In genomic region chr1:61746768-61747167, GRCh38 we compare ENCODE assay signal across 13 cellular contexts. TPM values are rescaled to one million over a fixed set of nuclear protein-coding genes. Genes with fewer than 3 reads are reported as not detected.
DNase-seq lines count a peak whose midpoint lies in the region; ATAC-seq, FAIRE-seq and TF ChIP-seq lines count a peak whose summit lies in the region.
"Had no signal": no experiment of that assay in that cellular context is flagged by ENCODE, and none has a peak within 500 bp of the region (broad histone marks: within the 10 kb centered on the region; RNA-seq: fewer than 3 reads in every experiment).

No MANE protein-coding gene starts in this region.

- peak overlapping the region; percentile 36 for H3K27ac Mint-ChIP-seq in Calu3 (ENCODE audit: unreplicated experiment)
- peak overlapping the region; percentile 83 to 95 (median 88) for H3K27ac Mint-ChIP-seq in nephron
- H3K27ac Mint-ChIP-seq: activated B cell treated with CpG ODN at 0.5 μM for 24 hours had no signal

- CTCF ChIA-PET in Calu3 (lab: Charles Lee) (no interaction called here), PC-9 (lab: Charles Lee) (no interaction called here), endothelial cell of umbilical vein (lab: Charles Lee) (interaction anchor here (0.6 kb wide), 1 partner anchor 37 kb away, joined by 3 read pairs; no protein-coding TSS in a partner anchor)

- no peak overlapping the region for H3K9ac ChIP-seq in endothelial cell of umbilical vein (replicated peaks; ENCODE audit: extremely low read depth, insufficient read depth, low read length)

- H3K36me3 ChIP-seq in PC-9 (ENCODE audit: low read depth) (peaks cover 9% of the 10 kb centered on the region; the same call in 1 of the 2 replicates), endothelial cell of umbilical vein (ENCODE audit: control insufficient read depth in 2 of 2, extremely low read depth in 1 of 2, insufficient read depth in 2 of 2, low read length in 2 of 2) (no peaks in the 10 kb centered on the region), upper lobe of left lung (no peaks in the 10 kb centered on the region)

- H3K27ac ChIP-seq in PC-9 (peak overlapping the region; percentile 63), endothelial cell of umbilical vein (ENCODE audit: insufficient read depth, low read depth, low read length) (no peak overlapping the region), upper lobe of left lung (peak overlapping the region in 2 of 4 donors; percentile 27 to 30)

- DNase-seq in Calu3 (no peak), PC-9 (no peak), endothelial cell of umbilical vein (ENCODE audit: low read depth, low spot score) (no peak), COLO668 (lab: John Stamatoyannopoulos, UW; ENCODE audit: unreplicated experiment) (no peak), DMS153 (lab: John Stamatoyannopoulos, UW) (no peak), NCI-H446 treated with DMSO at 0.1 percent for 48 hours (lab: John Stamatoyannopoulos, UW) (no peak), upper lobe of left lung (no peak)
- DNase-seq: activated B cell treated with CpG ODN at 0.5 μM for 24 hours, activated gamma-delta T cell treated with Interleukin-2 at 50 U/mL for 16 hours, left colon, NCI-H1436 treated with DMSO at 0.1 percent for 48 hours, retina had no signal

- peak overlapping the region; percentile 60 for H3K4me2 ChIP-seq in PC-9
- no peak overlapping the region for H3K4me2 ChIP-seq in endothelial cell of umbilical vein (ENCODE audit: insufficient read depth, low read length)

- H3K79me2 ChIP-seq in PC-9 (ENCODE audit: low read depth), result peaks cover 90% of the 10 kb centered on the region
- H3K79me2 ChIP-seq in endothelial cell of umbilical vein (ENCODE audit: control insufficient read depth, insufficient read depth, low read length), result no peaks in the 10 kb centered on the region

- H3K4me3 Mint-ChIP-seq in Calu3 (ENCODE audit: low read depth, unreplicated experiment) (no peak overlapping the region), nephron (peak overlapping the region; percentile 1 to 67 (median 17))
- H3K4me3 Mint-ChIP-seq: activated B cell treated with CpG ODN at 0.5 μM for 24 hours had no signal

- H2AFZ ChIP-seq in PC-9 (no peak overlapping the region), endothelial cell of umbilical vein (ENCODE audit: low read depth, low read length) (peak overlapping the region; percentile 7)

- FAIRE-seq in endothelial cell of umbilical vein (lab: Jason Lieb, UNC), result no peak

- H3K4me1 Mint-ChIP-seq in Calu3 (ENCODE audit: low read depth, unreplicated experiment), result peaks cover 37% of the 10 kb centered on the region
- H3K4me1 Mint-ChIP-seq in nephron, result peaks cover 28% of the 10 kb centered on the region

- no peaks in the 10 kb centered on the region for H3K9me3 ChIP-seq in PC-9 (ENCODE audit: insufficient read depth, low read depth)
- H3K9me3 ChIP-seq in endothelial cell of umbilical vein (replicated peaks; ENCODE audit: control insufficient read depth, insufficient read depth, low read length), result no peaks in the 10 kb centered on the region
- H3K9me3 ChIP-seq in upper lobe of left lung, result no peaks in the 10 kb centered on the region

- TF ChIP-seq POLR2A in endothelial cell of umbilical vein (IDR thresholded peaks at IDR 0.05; ENCODE audit: low read depth, low read length), result no peak
- TF ChIP-seq POLR2A in upper lobe of left lung (IDR thresholded peaks at IDR 0.05), result no peak

- intact Hi-C loops in Calu3 (cut with micrococcal nuclease; ENCODE audit: unreplicated experiment) (loop anchor here (1.0 kb wide), 1 partner anchor 8 kb away; no protein-coding TSS in a partner anchor), PC-9 (cut with micrococcal nuclease; ENCODE audit: unreplicated experiment) (no loop called here), endothelial cell of umbilical vein (cut with micrococcal nuclease) (no loop called here)

- H3K4me1 ChIP-seq in PC-9 (replicated peaks; ENCODE audit: insufficient read depth), result peaks cover 39% of the 10 kb centered on the region
- no peaks in the 10 kb centered on the region for H3K4me1 ChIP-seq in endothelial cell of umbilical vein (ENCODE audit: control insufficient read depth, extremely low read depth, insufficient read depth, low read length)
- H3K4me1 ChIP-seq in upper lobe of left lung, result peaks cover 7 to 20% (median 11%) of the 10 kb centered on the region in 4 donors

- dilution Hi-C loops in endothelial cell of umbilical vein (cut with MboI; ENCODE audit: extremely low pct_ligation_motif_present, low sequenced_read_pairs), result no loop called here

- POLR2A ChIA-PET in PC-9 (lab: Charles Lee; ENCODE audit: unreplicated experiment), result no interaction called here
- POLR2A ChIA-PET in endothelial cell of umbilical vein (lab: Charles Lee), result no interaction called here

- TF ChIP-seq CTCF in Calu3 (IDR thresholded peaks at IDR 0.05; ENCODE audit: unreplicated experiment), result no peak
- no peak for TF ChIP-seq CTCF in PC-9 (conservative IDR thresholded peaks at IDR 0.05)
- no peak for TF ChIP-seq CTCF in endothelial cell of umbilical vein (IDR thresholded peaks at IDR 0.05; ENCODE audit: extremely low read depth in 1 of 2, insufficient read depth in 1 of 2, low read depth in 1 of 2, low read length in 2 of 2)
- no peak for TF ChIP-seq CTCF in nephron (IDR thresholded peaks at IDR 0.05; ENCODE audit: unreplicated experiment in 3 of 3)
- TF ChIP-seq CTCF in upper lobe of left lung (IDR thresholded peaks at IDR 0.05), result no peak

- no peak for ATAC-seq in upper lobe of left lung (ENCODE audit: low FRiP score in 2 of 2)
- ATAC-seq: left colon had no signal

- BruUV-seq in Calu3 (replicated peaks; lab: Mats Ljungman, UMichigan) (no TSS peak), PC-9 (replicated peaks; lab: Mats Ljungman, UMichigan) (no TSS peak), endothelial cell of umbilical vein (replicated peaks; lab: Mats Ljungman, UMichigan) (no TSS peak)

- H3K27me3 ChIP-seq in PC-9 (ENCODE audit: insufficient read depth, low read depth) (no peaks in the 10 kb centered on the region), endothelial cell of umbilical vein (ENCODE audit: control insufficient read depth in 2 of 2, insufficient read depth in 2 of 2, low read length in 2 of 2) (no peaks in the 10 kb centered on the region), upper lobe of left lung (no peaks in the 10 kb centered on the region)

- 0 to 71% methylated on average over 1 of the region's 1 CpG for WGBS in upper lobe of left lung, 2 donors

- TF ChIP-seq EP300 in upper lobe of left lung (IDR thresholded peaks at IDR 0.05), result no peak

- H4K20me1 ChIP-seq in PC-9 (ENCODE audit: insufficient read depth) (no peaks in the 10 kb centered on the region; the same call in 1 of the 2 replicates), endothelial cell of umbilical vein (replicated peaks; ENCODE audit: control insufficient read depth, extremely low read depth, insufficient read depth, low read length) (no peaks in the 10 kb centered on the region)

- no peak overlapping the region for H3K4me3 ChIP-seq in PC-9
- H3K4me3 ChIP-seq in endothelial cell of umbilical vein (replicated peaks in 1 of 3; ENCODE audit: insufficient read depth in 1 of 3, low read depth in 1 of 3, low read length in 3 of 3), result no peak overlapping the region
- H3K4me3 ChIP-seq in upper lobe of left lung, result no peak overlapping the region

- H3K36me3 Mint-ChIP-seq in Calu3 (ENCODE audit: insufficient read depth, unreplicated experiment) (peaks cover 51% of the 10 kb centered on the region), nephron (ENCODE audit: low read depth) (no peaks in the 10 kb centered on the region)

- no peaks in the 10 kb centered on the region for H3K9me3 Mint-ChIP-seq in Calu3 (ENCODE audit: low read depth, unreplicated experiment)
- no peaks in the 10 kb centered on the region for H3K9me3 Mint-ChIP-seq in nephron
- H3K9me3 Mint-ChIP-seq: activated B cell treated with CpG ODN at 0.5 μM for 24 hours had no signal

- no peaks in the 10 kb centered on the region for H3K9me1 ChIP-seq in endothelial cell of umbilical vein (replicated peaks; ENCODE audit: control insufficient read depth, extremely low read depth, insufficient read depth, low read length)

- no peaks in the 10 kb centered on the region for H3K9me2 ChIP-seq in PC-9 (ENCODE audit: insufficient read depth)

- H3F3A ChIP-seq in PC-9 (ENCODE audit: insufficient read depth, low read depth), result peaks cover 19% of the 10 kb centered on the region

- H3K27me3 Mint-ChIP-seq in Calu3 (ENCODE audit: unreplicated experiment) (no peaks in the 10 kb centered on the region), nephron (ENCODE audit: low read depth) (peaks cover 3% of the 10 kb centered on the region)
- H3K27me3 Mint-ChIP-seq: activated B cell treated with CpG ODN at 0.5 μM for 24 hours had no signal

TF ChIP-seq in endothelial cell of umbilical vein, 7 proteins besides CTCF, POLR2A, EP300 and RAD21:
- no peak for TF ChIP-seq EZH2 (IDR thresholded peaks at IDR 0.05; ENCODE audit: borderline replicate concordance, low read depth, low read length, severe bottlenecking)
- no peak for TF ChIP-seq MAX (IDR thresholded peaks at IDR 0.05; ENCODE audit: insufficient read depth, insufficient read length)

RNA-seq across cellular contexts. Expression of gene PATJ, which starts 4.5 kb away (rescaled TPM):
- total RNA-seq in Calu3 (2022), result 58.4 and 72.2 TPM in 2 replicates
- 86.8 and 91.0 TPM in 2 replicates for total RNA-seq in PC-9 (2021)
- 3.0 and 4.2 TPM in 2 replicates for total RNA-seq in endothelial cell of umbilical vein
- 0.57 and 1.1 TPM in 2 replicates for polyA plus RNA-seq in endothelial cell of umbilical vein
- 0.80 and 0.92 TPM in 2 replicates for polyA plus RNA-seq in endothelial cell of umbilical vein (2011; cell fraction: cytosol; rRNA removed)
- 2.6 and 3.4 TPM in 2 replicates for polyA plus RNA-seq in endothelial cell of umbilical vein (2011; cell fraction: nucleus; rRNA removed)
- polyA plus RNA-seq in endothelial cell of umbilical vein (2012), result 1.3 and 1.7 TPM in 2 replicates
- 4.2 and 7.9 TPM in 2 replicates for polyA minus RNA-seq in endothelial cell of umbilical vein
- polyA minus RNA-seq in endothelial cell of umbilical vein (2011; cell fraction: cytosol; rRNA and poly(A)+ RNA removed), result 10.0 TPM
- polyA minus RNA-seq in endothelial cell of umbilical vein (2011; cell fraction: nucleus; rRNA and poly(A)+ RNA removed), result 8.7 and 11.9 TPM in 2 replicates
- total RNA-seq in upper lobe of left lung, result 100 to 1,000 TPM in 2 of 6 donors, 10 to 100 TPM in 4; 37.1 to 217 (median 70.5) TPM

RNA-seq across cellular contexts. Expression of gene TM2D1, which starts 21.8 kb away (rescaled TPM):
- total RNA-seq in Calu3 (2022), result 38.7 and 45.8 TPM in 2 replicates
- 36.8 and 42.0 TPM in 2 replicates for total RNA-seq in PC-9 (2021)
- total RNA-seq in endothelial cell of umbilical vein, result 37.5 and 46.1 TPM in 2 replicates
- 50.0 and 56.0 TPM in 2 replicates for polyA plus RNA-seq in endothelial cell of umbilical vein
- 54.0 and 54.9 TPM in 2 replicates for polyA plus RNA-seq in endothelial cell of umbilical vein (2011; cell fraction: cytosol; rRNA removed)
- 48.8 and 50.0 TPM in 2 replicates for polyA plus RNA-seq in endothelial cell of umbilical vein (2011; cell fraction: nucleus; rRNA removed)
- polyA plus RNA-seq in endothelial cell of umbilical vein (2012), result 48.9 and 52.2 TPM in 2 replicates
- polyA minus RNA-seq in endothelial cell of umbilical vein, result 30.9 and 37.3 TPM in 2 replicates
- 14.4 TPM for polyA minus RNA-seq in endothelial cell of umbilical vein (2011; cell fraction: cytosol; rRNA and poly(A)+ RNA removed)
- polyA minus RNA-seq in endothelial cell of umbilical vein (2011; cell fraction: nucleus; rRNA and poly(A)+ RNA removed), result 53.4 and 58.6 TPM in 2 replicates
- 10 to 100 TPM; 26.3 to 86.6 (median 49.2) TPM for total RNA-seq in upper lobe of left lung
